Comparison of ENCODE assay signal across 1 cellular context in genomic region chr1:24506706-24507422, GRCh38.
TF ChIP-seq lines count a peak whose summit lies in the region.

No MANE protein-coding gene starts in this region.

TF ChIP-seq in H1, 55 proteins besides CTCF, POLR2A, EP300 and RAD21:
- TF ChIP-seq TAF1 (IDR thresholded peaks at IDR 0.05; ENCODE audit: low read depth, low read length) (no peak), CEBPB (IDR thresholded peaks at IDR 0.05; ENCODE audit: low read depth, low read length) (no peak), USF2 (IDR thresholded peaks at IDR 0.05; ENCODE audit: low read length) (peak; percentile 65), TAF7 (optimal IDR thresholded peaks at IDR 0.05; ENCODE audit: borderline replicate concordance, low read depth, low read length) (no peak), ATF2 (IDR thresholded peaks at IDR 0.05; ENCODE audit: low read length) (no peak), KDM1A (IDR thresholded peaks at IDR 0.05; ENCODE audit: borderline replicate concordance, low read length) (no peak), SP4 (IDR thresholded peaks at IDR 0.05; ENCODE audit: low read length) (no peak), BACH1 (IDR thresholded peaks at IDR 0.05; ENCODE audit: low read length) (no peak)
